ENCODE assay signal across 18 cellular contexts in genomic region chr10:78465456-78465855, GRCh38.
A peak's percentile ranks its signal among the peaks of the same experiment; 100 is the strongest.
DNase-seq lines count a peak whose midpoint lies in the region; ATAC-seq and TF ChIP-seq lines count a peak whose summit lies in the region.
"Had no signal": no experiment of that assay in that cellular context is flagged by ENCODE, and none has a peak within 500 bp of the region (broad histone marks: within the 10 kb centered on the region; RNA-seq: fewer than 3 reads in every experiment).

No MANE protein-coding gene starts in this region.

- H3K27ac Mint-ChIP-seq in neural crest cell (ENCODE audit: unreplicated experiment) = peak overlapping the region; percentile 89
- no peak overlapping the region for H3K27ac Mint-ChIP-seq in activated T-helper 1 cell treated with anti-CD3 and anti-CD28 coated beads, Interleukin-12 subunit alpha, Interleukin-12 subunit beta, Interleukin-2, Interleukin-4 antibody, amounts not matched to agents 30 ng/mL and 10 ng/mL and 1 ng/mL, durations not matched to agents 14 hours and 24 hours and 36 hours
- H3K27ac Mint-ChIP-seq in activated T-cell treated with anti-CD3 and anti-CD28 coated beads, Interleukin-2, amount 50 U/mL, for 72 hours = no peak overlapping the region
- H3K27ac Mint-ChIP-seq: CD8-positive, alpha-beta T cell had no signal

- no peaks in the 10 kb centered on the region for H3K27me3 Mint-ChIP-seq in neural crest cell (ENCODE audit: low read depth)
- no peaks in the 10 kb centered on the region for H3K27me3 Mint-ChIP-seq in activated T-helper 1 cell treated with anti-CD3 and anti-CD28 coated beads, Interleukin-12 subunit alpha, Interleukin-12 subunit beta, Interleukin-2, Interleukin-4 antibody, amounts not matched to agents 30 ng/mL and 10 ng/mL and 1 ng/mL, durations not matched to agents 14 hours and 24 hours and 36 hours (ENCODE audit: insufficient read depth)
- peaks cover 8% of the 10 kb centered on the region for H3K27me3 Mint-ChIP-seq in activated T-cell treated with anti-CD3 and anti-CD28 coated beads, Interleukin-2, amount 50 U/mL, for 72 hours (ENCODE audit: low read depth)

- no peak for TF ChIP-seq CTCF in neural crest cell (conservative IDR thresholded peaks at IDR 0.05)
- TF ChIP-seq CTCF in uterus (IDR thresholded peaks at IDR 0.05) = no peak

- H3K27me3 ChIP-seq in ectodermal cell (ENCODE audit: control insufficient read depth, insufficient read depth, low read length, poor library complexity, severe bottlenecking) (no peaks in the 10 kb centered on the region), uterus (no peaks in the 10 kb centered on the region)
- H3K27me3 ChIP-seq: SJCRH30 had no signal

- H3K36me3 ChIP-seq in ectodermal cell (ENCODE audit: control insufficient read depth, insufficient read depth, low read length) (no peaks in the 10 kb centered on the region), uterus (no peaks in the 10 kb centered on the region)
- H3K36me3 ChIP-seq: SJCRH30 had no signal

- TF ChIP-seq POLR2A in uterus (IDR thresholded peaks at IDR 0.05) = no peak

- no peak for ATAC-seq in activated T-cell treated with anti-CD3 and anti-CD28 coated beads, Interleukin-2, amount 50 U/mL, for 72 hours (replicated peaks in 1 of 2)
- ATAC-seq: CD8-positive, alpha-beta T cell had no signal

- H3K9me3 Mint-ChIP-seq in neural crest cell = peaks cover 11% of the 10 kb centered on the region
- H3K9me3 Mint-ChIP-seq in activated T-helper 1 cell treated with anti-CD3 and anti-CD28 coated beads, Interleukin-12 subunit alpha, Interleukin-12 subunit beta, Interleukin-2, Interleukin-4 antibody, amounts not matched to agents 30 ng/mL and 10 ng/mL and 1 ng/mL, durations not matched to agents 14 hours and 24 hours and 36 hours = no peaks in the 10 kb centered on the region
- peaks cover 0 to 1% of the 10 kb centered on the region in 2 donors for H3K9me3 Mint-ChIP-seq in activated T-cell treated with anti-CD3 and anti-CD28 coated beads, Interleukin-2, amount 50 U/mL, for 72 hours

- H3K9me3 ChIP-seq in ectodermal cell (ENCODE audit: control insufficient read depth, low read length) = no peaks in the 10 kb centered on the region
- no peaks in the 10 kb centered on the region for H3K9me3 ChIP-seq in uterus
- H3K9me3 ChIP-seq: SJCRH30 had no signal

- WGBS in ectodermal cell, 2 experiments = 38 to 43% methylated on average over 2 of the region's 2 CpGs

- intact Hi-C loops in uterus (cut with DNase I; ENCODE audit: low total_unique reads) = no loop called here
- intact Hi-C loops in activated T-helper 1 cell treated with anti-CD3 and anti-CD28 coated beads, Interleukin-12 subunit alpha, Interleukin-12 subunit beta, Interleukin-2, Interleukin-4 antibody, amounts not matched to agents 30 ng/mL and 10 ng/mL and 1 ng/mL, durations not matched to agents 14 hours and 24 hours and 36 hours (cut with micrococcal nuclease) = no loop called here

- DNase-seq in NCI-H526 (lab: John Stamatoyannopoulos, UW) (peak; percentile 65 to 74), neural crest cell (ENCODE audit: low read depth, low spot score) (no peak), uterus (no peak), D341Med (ENCODE audit: low spot score) (no peak)
- no peak for DNase-seq in activated T-helper 1 cell treated with anti-CD3 and anti-CD28 coated beads, Interleukin-12 subunit alpha, Interleukin-12 subunit beta, Interleukin-2, Interleukin-4 antibody, amounts not matched to agents 30 ng/mL and 10 ng/mL and 1 ng/mL, durations not matched to agents 14 hours and 24 hours and 36 hours (ENCODE audit: low spot score)
- no peak for DNase-seq in activated T-cell treated with anti-CD3 and anti-CD28 coated beads, Interleukin-2, amount 50 U/mL, for 72 hours
- DNase-seq: DMS 273 treated with DMSO at 0.1 percent for 48 hours; Karpas-422; MM.1S; NCI-H1105; NCI-H2029; NCI-H524; NK-92 treated with Interleukin-12 subunit alpha and Interleukin-12 subunit beta, amount 100 ng/mL, for 24 hours; OCI-M1; RPMI8226; SJCRH30 had no signal

- peak overlapping the region; percentile 82 for H3K4me3 Mint-ChIP-seq in neural crest cell
- no peak overlapping the region for H3K4me3 Mint-ChIP-seq in activated T-helper 1 cell treated with anti-CD3 and anti-CD28 coated beads, Interleukin-12 subunit alpha, Interleukin-12 subunit beta, Interleukin-2, Interleukin-4 antibody, amounts not matched to agents 30 ng/mL and 10 ng/mL and 1 ng/mL, durations not matched to agents 14 hours and 24 hours and 36 hours
- H3K4me3 Mint-ChIP-seq in activated T-cell treated with anti-CD3 and anti-CD28 coated beads, Interleukin-2, amount 50 U/mL, for 72 hours = no peak overlapping the region
- H3K4me3 Mint-ChIP-seq: CD8-positive, alpha-beta T cell had no signal

- H3K27ac ChIP-seq in ectodermal cell (ENCODE audit: insufficient read depth, low read depth, low read length, poor library complexity, severe bottlenecking) (peak overlapping the region; percentile 3), uterus (peak overlapping the region; percentile 47 to 59)
- H3K27ac ChIP-seq: SJCRH30 had no signal

- H3K4me1 ChIP-seq in ectodermal cell (ENCODE audit: control insufficient read depth, insufficient read depth, low read length) = peaks cover 19% of the 10 kb centered on the region
- H3K4me1 ChIP-seq in uterus = no peaks in the 10 kb centered on the region
- H3K4me1 ChIP-seq: SJCRH30 had no signal

- H3K36me3 Mint-ChIP-seq in neural crest cell (ENCODE audit: low read depth) = no peaks in the 10 kb centered on the region
- H3K36me3 Mint-ChIP-seq in activated T-helper 1 cell treated with anti-CD3 and anti-CD28 coated beads, Interleukin-12 subunit alpha, Interleukin-12 subunit beta, Interleukin-2, Interleukin-4 antibody, amounts not matched to agents 30 ng/mL and 10 ng/mL and 1 ng/mL, durations not matched to agents 14 hours and 24 hours and 36 hours (ENCODE audit: low read depth) = no peaks in the 10 kb centered on the region
- peaks cover 0 to 2% of the 10 kb centered on the region in 2 donors for H3K36me3 Mint-ChIP-seq in activated T-cell treated with anti-CD3 and anti-CD28 coated beads, Interleukin-2, amount 50 U/mL, for 72 hours (ENCODE audit: insufficient read depth in 2 of 2)
- H3K36me3 Mint-ChIP-seq: CD8-positive, alpha-beta T cell had no signal

- H3K4me1 Mint-ChIP-seq in neural crest cell = peaks cover 50% of the 10 kb centered on the region
- H3K4me1 Mint-ChIP-seq in activated T-helper 1 cell treated with anti-CD3 and anti-CD28 coated beads, Interleukin-12 subunit alpha, Interleukin-12 subunit beta, Interleukin-2, Interleukin-4 antibody, amounts not matched to agents 30 ng/mL and 10 ng/mL and 1 ng/mL, durations not matched to agents 14 hours and 24 hours and 36 hours (ENCODE audit: low read depth) = no peaks in the 10 kb centered on the region
- no peaks in the 10 kb centered on the region for H3K4me1 Mint-ChIP-seq in activated T-cell treated with anti-CD3 and anti-CD28 coated beads, Interleukin-2, amount 50 U/mL, for 72 hours (ENCODE audit: low read depth)

- no peak overlapping the region for H3K4me3 ChIP-seq in ectodermal cell (ENCODE audit: insufficient read depth, low read depth, low read length)
- no peak overlapping the region for H3K4me3 ChIP-seq in uterus
- H3K4me3 ChIP-seq: SJCRH30 had no signal

Comparison
In these comparisons a context has a peak if more than half of its experiments do, and no peak if none do; other contexts are left out.
1. DNase-seq: peak in NCI-H526 (2 of 2); none in neural crest cell (single experiment), uterus (0 of 2), activated T-helper 1 cell treated with anti-CD3 and anti-CD28 coated beads, Interleukin-12 subunit alpha, Interleukin-12 subunit beta, Interleukin-2, Interleukin-4 antibody, amounts not matched to agents 30 ng/mL and 10 ng/mL and 1 ng/mL, durations not matched to agents 14 hours and 24 hours and 36 hours (single experiment), activated T-cell treated with anti-CD3 and anti-CD28 coated beads, Interleukin-2, amount 50 U/mL, for 72 hours (0 of 2) and D341Med (single experiment).